In the genomic region with DNA sequence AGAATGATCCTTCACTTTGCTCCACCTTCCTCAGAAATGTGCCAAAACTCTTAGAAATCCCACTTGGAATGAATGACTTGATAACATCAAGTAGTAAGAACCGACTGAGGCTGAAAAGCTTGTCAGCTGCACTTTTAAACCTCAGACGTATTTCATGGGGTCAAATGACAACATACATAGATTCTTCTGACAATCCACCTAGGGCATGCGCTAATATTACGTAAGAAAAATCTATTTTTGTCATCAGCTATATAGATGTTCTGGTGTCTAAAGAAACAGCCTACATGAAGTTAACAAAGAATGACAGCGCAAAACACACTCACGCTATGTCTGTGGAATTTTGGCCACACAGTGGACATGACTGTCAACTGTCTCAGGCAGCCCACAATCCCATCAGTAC, we compare ENCODE assay signal across 17 cellular contexts. TPM values are rescaled to one million over a fixed set of nuclear protein-coding genes. Genes with fewer than 3 reads are reported as not detected.
DNase-seq lines count a peak whose midpoint lies in the region; ATAC-seq, FAIRE-seq and TF ChIP-seq lines count a peak whose summit lies in the region.
"Had no signal": no experiment of that assay in that cellular context is flagged by ENCODE, and none has a peak within 500 bp of the region (broad histone marks: within the 10 kb centered on the region; RNA-seq: fewer than 3 reads in every experiment).

No MANE protein-coding gene starts in this region.

- in situ Hi-C loops in HepG2 (cut with HindIII; ENCODE audit: extremely low pct_ligation_motif_present, low pct_unique_long_range_greater_than_20kb): no loop called here

- ATAC-seq in HepG2 (no peak), right lobe of liver (no peak), HG03439 (IDR thresholded peaks at IDR 0.05; ENCODE audit: unreplicated experiment) (no peak), GM18907 (IDR thresholded peaks at IDR 0.05; ENCODE audit: unreplicated experiment) (no peak)

- H3K36me3 ChIP-seq in HepG2 (replicated peaks in 1 of 2; ENCODE audit: control insufficient read depth in 1 of 2, insufficient read depth in 2 of 2, low read length in 2 of 2): no peaks in the 10 kb centered on the region
- no peaks in the 10 kb centered on the region for H3K36me3 ChIP-seq in right lobe of liver

- no peak for TF ChIP-seq POLR2A in HepG2 (IDR thresholded peaks at IDR 0.05; ENCODE audit: insufficient read depth in 1 of 2, low read depth in 2 of 2, low read length in 2 of 2)
- TF ChIP-seq POLR2A in right lobe of liver (IDR thresholded peaks at IDR 0.05): no peak
- no peak for TF ChIP-seq POLR2A in NB4 (IDR thresholded peaks at IDR 0.05; ENCODE audit: extremely low read depth, insufficient read length)
- TF ChIP-seq POLR2A in GM12892 (IDR thresholded peaks at IDR 0.05; ENCODE audit: low read depth, low read length): no peak

- no peak for TF ChIP-seq RAD21 in HepG2 (CRISPR knock-in tag; IDR thresholded peaks at IDR 0.05)

- H3K27ac ChIP-seq in HepG2 (ENCODE audit: extremely low read length, insufficient read depth, low read length) (no peak overlapping the region), right lobe of liver (no peak overlapping the region)
- H3K27ac ChIP-seq: SJSA1 had no signal

- intact Hi-C loops in HepG2 (cut with micrococcal nuclease; ENCODE audit: unreplicated experiment): no loop called here
- intact Hi-C loops in right lobe of liver (cut with DNase I): no loop called here

- H3K9ac ChIP-seq in HepG2 (ENCODE audit: insufficient read depth, low read depth, low read length): no peak overlapping the region

- H3K4me3 ChIP-seq in HepG2 (replicated peaks in 1 of 3; ENCODE audit: insufficient read depth in 1 of 3, low read depth in 2 of 3, low read length in 3 of 3): no peak overlapping the region
- no peak overlapping the region for H3K4me3 ChIP-seq in right lobe of liver
- no peak overlapping the region for H3K4me3 ChIP-seq in NB4 (ENCODE audit: low read depth, low read length)
- H3K4me3 ChIP-seq: SJSA1 had no signal

- H3K4me2 ChIP-seq in HepG2 (ENCODE audit: low read depth, low read length): no peak overlapping the region

- CTCF ChIA-PET in HepG2 (lab: Yijun Ruan, JAX; ENCODE audit: low intra/inter-chr PET ratio, low total read pairs): no interaction called here

- H4K20me1 ChIP-seq in HepG2 (ENCODE audit: insufficient read depth, low read length): no peaks in the 10 kb centered on the region

- no TSS peak for BruUV-seq in HepG2 (replicated peaks; lab: Mats Ljungman, UMichigan)

- FAIRE-seq in HepG2 (lab: Jason Lieb, UNC) (no peak), GM12892 (lab: Jason Lieb, UNC) (no peak)

- H3K4me1 ChIP-seq in HepG2 (ENCODE audit: insufficient read depth, low read length) (peaks cover 19% of the 10 kb centered on the region), right lobe of liver (peaks cover 0 to 25% (median 2%) of the 10 kb centered on the region in 4 donors)

- no peaks in the 10 kb centered on the region; a peak in 1 of 5 replicates for H3K27me3 ChIP-seq in HepG2 (ENCODE audit: control insufficient read depth in 1 of 2, insufficient read depth in 2 of 2, low read length in 2 of 2)
- H3K27me3 ChIP-seq in right lobe of liver: no peaks in the 10 kb centered on the region
- H3K27me3 ChIP-seq: SJSA1 had no signal

- 75% methylated on average over 6 of the region's 6 CpGs for WGBS in HepG2 (ENCODE audit: low lambda C conversion rate)
- WGBS in right lobe of liver (ENCODE audit: insufficient coverage, low coverage, low lambda C conversion rate, missing lambda C conversion rate): 62% methylated on average over 6 of the region's 6 CpGs

- TF ChIP-seq EP300 in HepG2 (IDR thresholded peaks at IDR 0.05; ENCODE audit: low read depth in 2 of 2, low read length in 2 of 2): no peak
- no peak for TF ChIP-seq EP300 in HepG2 (CRISPR knock-in tag; IDR thresholded peaks at IDR 0.05; ENCODE audit: borderline replicate concordance)

- TF ChIP-seq CTCF in HepG2 (CRISPR knock-in tag; IDR thresholded peaks at IDR 0.05): no peak
- TF ChIP-seq CTCF in right lobe of liver (IDR thresholded peaks at IDR 0.05): no peak
- no peak for TF ChIP-seq CTCF in NB4 (IDR thresholded peaks at IDR 0.05; ENCODE audit: low read depth, low read length)

- DNase-seq in HepG2 (ENCODE audit: low spot score) (no peak), right lobe of liver (no peak), NB4 (ENCODE audit: low read depth) (peak; percentile 15), kidney tubule cell (ENCODE audit: low spot score) (peak; percentile 65), H4 (ENCODE audit: low spot score) (no peak), GM12892 (ENCODE audit: insufficient read length) (no peak)
- DNase-seq: AML-193; CD4-positive, alpha-beta memory T cell; H9; NCI-H1105 treated with DMSO at 0.1 percent for 48 hours; NCI-H187 treated with DMSO at 0.1 percent for 48 hours; NCI-H2171; NCI-H446 treated with DMSO at 0.1 percent for 48 hours; NCI-H748 treated with DMSO at 0.1 percent for 48 hours had no signal

- H3K9me3 ChIP-seq in HepG2 (ENCODE audit: low read length) (no peaks in the 10 kb centered on the region), right lobe of liver (no peaks in the 10 kb centered on the region)
- H3K9me3 ChIP-seq: SJSA1 had no signal

- no peak overlapping the region for H2AFZ ChIP-seq in HepG2 (ENCODE audit: low read length)

- POLR2A ChIA-PET in HepG2 (lab: Yijun Ruan, JAX): no interaction called here

- H3K79me2 ChIP-seq in HepG2 (ENCODE audit: insufficient read depth, low read length): peaks cover 4% of the 10 kb centered on the region

TF ChIP-seq in HepG2, 621 proteins besides CTCF, POLR2A, EP300 and RAD21 (continues in another document):
- no peak for TF ChIP-seq RBAK (CRISPR knock-in tag; IDR thresholded peaks at IDR 0.05)
- no peak for TF ChIP-seq ZNF331 (CRISPR knock-in tag; IDR thresholded peaks at IDR 0.05)
- TF ChIP-seq, protein P1, sequence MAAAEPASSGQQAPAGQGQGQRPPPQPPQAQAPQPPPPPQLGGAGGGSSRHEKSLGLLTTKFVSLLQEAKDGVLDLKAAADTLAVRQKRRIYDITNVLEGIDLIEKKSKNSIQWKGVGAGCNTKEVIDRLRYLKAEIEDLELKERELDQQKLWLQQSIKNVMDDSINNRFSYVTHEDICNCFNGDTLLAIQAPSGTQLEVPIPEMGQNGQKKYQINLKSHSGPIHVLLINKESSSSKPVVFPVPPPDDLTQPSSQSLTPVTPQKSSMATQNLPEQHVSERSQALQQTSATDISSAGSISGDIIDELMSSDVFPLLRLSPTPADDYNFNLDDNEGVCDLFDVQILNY (CRISPR knock-in tag; conservative IDR thresholded peaks at IDR 0.05): no peak

RNA-seq across cellular contexts. Expression of a gene that starts 3.4 kb away (rescaled TPM):
- 1.5 and 2.0 TPM in 2 replicates for total RNA-seq in HepG2 (2016; rRNA removed; fragmentation: Illumina TruSeq; extraction: Trizol)
- total RNA-seq in HepG2 (2016; cell fraction: cytosol; rRNA removed; fragmentation: Illumina TruSeq; extraction: Trizol; ENCODE audit: low read depth): 0.40 and 0.53 TPM in 2 replicates
- total RNA-seq in HepG2 (2016; cell fraction: insoluble cytoplasmic fraction; rRNA removed; fragmentation: Illumina TruSeq; extraction: Trizol): 1.6 and 2.1 TPM in 2 replicates
- total RNA-seq in HepG2 (2016; cell fraction: membrane; rRNA removed; fragmentation: Illumina TruSeq; extraction: Trizol): 1.9 TPM in 2 replicates
- total RNA-seq in HepG2 (2016; cell fraction: nucleus; rRNA removed; fragmentation: Illumina TruSeq; extraction: Trizol): 1.4 and 1.7 TPM in 2 replicates
- polyA plus RNA-seq in HepG2 (2011; rRNA removed): 0.87 and 0.88 TPM in 2 replicates
- 0.60 and 0.95 TPM in 2 replicates for polyA plus RNA-seq in HepG2 (2011; cell fraction: cytosol; rRNA removed)
- polyA plus RNA-seq in HepG2 (2011; cell fraction: nucleus; rRNA removed): 0.32 and 0.54 TPM in 2 replicates
- 1.0 and 1.2 TPM in 2 replicates for polyA plus RNA-seq in HepG2 (2012)
- polyA plus RNA-seq in HepG2 (2016; cell fraction: cytosol; fragmentation: Illumina TruSeq; extraction: Trizol; ENCODE audit: low read depth): 0.45 and 0.62 TPM in 2 replicates
- 2.5 TPM in 2 replicates for polyA plus RNA-seq in HepG2 (2016; cell fraction: insoluble cytoplasmic fraction; fragmentation: Illumina TruSeq; extraction: Trizol; ENCODE audit: low read depth)
- polyA plus RNA-seq in HepG2 (2016; cell fraction: membrane; fragmentation: Illumina TruSeq; extraction: Trizol; ENCODE audit: low read depth): 1.7 and 2.0 TPM in 2 replicates
- 1.5 and 1.7 TPM in 2 replicates for polyA plus RNA-seq in HepG2 (2016; cell fraction: nucleus; fragmentation: Illumina TruSeq; extraction: Trizol; ENCODE audit: insufficient read depth, low read depth)
- polyA minus RNA-seq in HepG2 (2011; rRNA and poly(A)+ RNA removed; ENCODE audit: low replicate concordance): 2.4 and 36.0 TPM in 2 replicates
- polyA minus RNA-seq in HepG2 (2011; cell fraction: cytosol; rRNA and poly(A)+ RNA removed): 1.2 and 2.6 TPM in 2 replicates
- polyA minus RNA-seq in HepG2 (2011; cell fraction: nucleus; rRNA and poly(A)+ RNA removed): 1.0 and 2.4 TPM in 2 replicates
- 10 to 100 TPM in 4 of 6 experiments, 1 to 10 TPM in 2; 4.7 to 12.8 (median 10.7) TPM for total RNA-seq in right lobe of liver
- total RNA-seq in H4 (2014; rRNA removed; shearing (Covaris generic)): 2.9 and 3.0 TPM in 2 replicates
- polyA plus RNA-seq in GM12892 (2012; ENCODE audit: missing spikeins): 14.9 TPM

RNA-seq across cellular contexts. Expression of a gene that starts 3.8 kb away (rescaled TPM):
- total RNA-seq in HepG2 (2016; rRNA removed; fragmentation: Illumina TruSeq; extraction: Trizol): 7.5 and 16.3 TPM in 2 replicates
- 1.9 and 2.0 TPM in 2 replicates for total RNA-seq in HepG2 (2016; cell fraction: cytosol; rRNA removed; fragmentation: Illumina TruSeq; extraction: Trizol; ENCODE audit: low read depth)
- 7.1 and 17.4 TPM in 2 replicates for total RNA-seq in HepG2 (2016; cell fraction: insoluble cytoplasmic fraction; rRNA removed; fragmentation: Illumina TruSeq; extraction: Trizol)
- 8.8 and 9.0 TPM in 2 replicates for total RNA-seq in HepG2 (2016; cell fraction: membrane; rRNA removed; fragmentation: Illumina TruSeq; extraction: Trizol)
- total RNA-seq in HepG2 (2016; cell fraction: nucleus; rRNA removed; fragmentation: Illumina TruSeq; extraction: Trizol): 7.7 and 8.1 TPM in 2 replicates
- 17.7 and 23.5 TPM in 2 replicates for polyA plus RNA-seq in HepG2 (2011; rRNA removed)
- polyA plus RNA-seq in HepG2 (2011; cell fraction: cytosol; rRNA removed): 17.5 and 21.4 TPM in 2 replicates
- 5.4 and 6.3 TPM in 2 replicates for polyA plus RNA-seq in HepG2 (2011; cell fraction: nucleus; rRNA removed)
- 17.4 and 19.4 TPM in 2 replicates for polyA plus RNA-seq in HepG2 (2012)
- polyA plus RNA-seq in HepG2 (2016; cell fraction: cytosol; fragmentation: Illumina TruSeq; extraction: Trizol; ENCODE audit: low read depth): 3.0 and 3.9 TPM in 2 replicates
- 32.6 and 35.0 TPM in 2 replicates for polyA plus RNA-seq in HepG2 (2016; cell fraction: insoluble cytoplasmic fraction; fragmentation: Illumina TruSeq; extraction: Trizol; ENCODE audit: low read depth)
- polyA plus RNA-seq in HepG2 (2016; cell fraction: membrane; fragmentation: Illumina TruSeq; extraction: Trizol; ENCODE audit: low read depth): 10.4 and 10.6 TPM in 2 replicates
- polyA plus RNA-seq in HepG2 (2016; cell fraction: nucleus; fragmentation: Illumina TruSeq; extraction: Trizol; ENCODE audit: insufficient read depth, low read depth): 11.5 and 12.1 TPM in 2 replicates
- polyA minus RNA-seq in HepG2 (2011; rRNA and poly(A)+ RNA removed; ENCODE audit: low replicate concordance): 18.1 and 31.8 TPM in 2 replicates
- polyA minus RNA-seq in HepG2 (2011; cell fraction: cytosol; rRNA and poly(A)+ RNA removed): 10.1 and 12.8 TPM in 2 replicates
- polyA minus RNA-seq in HepG2 (2011; cell fraction: nucleus; rRNA and poly(A)+ RNA removed): 14.5 and 17.7 TPM in 2 replicates
- 10 to 100 TPM in 4 of 6 experiments, 1 to 10 TPM in 2; 8.8 to 18.4 (median 11.8) TPM for total RNA-seq in right lobe of liver
- 5.4 and 17.0 TPM in 2 replicates for total RNA-seq in H4 (2014; rRNA removed; shearing (Covaris generic))
- 51.7 TPM for polyA plus RNA-seq in GM12892 (2012; ENCODE audit: missing spikeins)

Comparison
In these comparisons a context has a peak if more than half of its experiments do, and no peak if none do; other contexts are left out.
1. DNase-seq: peak in NB4 (single experiment) and kidney tubule cell (single experiment); none in HepG2 (single experiment), right lobe of liver (0 of 3), H4 (single experiment) and GM12892 (single experiment).